1 cellular context compared by ENCODE assay signal in genomic region chr1:173297798-173298391, GRCh38.
TF ChIP-seq lines count a peak whose summit lies in the region.

No MANE protein-coding gene starts in this region.

TF ChIP-seq in GM12878, 131 proteins besides CTCF, POLR2A, EP300 and RAD21 (continued from another document and continues in another):
- TF ChIP-seq CEBPZ (IDR thresholded peaks at IDR 0.05; ENCODE audit: low read depth, low read length) (no peak), SMC3 (IDR thresholded peaks at IDR 0.05; ENCODE audit: borderline replicate concordance, low read length) (0 out of 2 replicates have a peak, but pooled peaks have one; percentile 8), SKIL (IDR thresholded peaks at IDR 0.05; ENCODE audit: low read depth, poor library complexity, severe bottlenecking) (peak; percentile 97), RBBP5 (conservative IDR thresholded peaks at IDR 0.05) (no peak), SMARCA5 (IDR thresholded peaks at IDR 0.05) (no peak), ZBED1 (IDR thresholded peaks at IDR 0.05; ENCODE audit: borderline replicate concordance) (peak; percentile 95; the same call in 1 of the 2 replicates), PAX8 (IDR thresholded peaks at IDR 0.05) (no peak), TARDBP (IDR thresholded peaks at IDR 0.05; ENCODE audit: borderline replicate concordance) (no peak), NR2C1 (IDR thresholded peaks at IDR 0.05) (no peak), SIN3A (IDR thresholded peaks at IDR 0.05; ENCODE audit: low read depth, low read length) (no peak), RB1 (IDR thresholded peaks at IDR 0.05; ENCODE audit: borderline replicate concordance) (peak; percentile 66; the same call in 1 of the 2 replicates), IRF5 (IDR thresholded peaks at IDR 0.05; ENCODE audit: borderline replicate concordance) (peak; percentile 35; the same call in 1 of the 2 replicates), TAF1 (IDR thresholded peaks at IDR 0.05; ENCODE audit: borderline replicate concordance, low read depth, low read length) (no peak), ZNF217 (IDR thresholded peaks at IDR 0.05) (peak; percentile 94), STAT3 (IDR thresholded peaks at IDR 0.05; ENCODE audit: low read depth, low read length) (peak; percentile 80; the same call in 1 of the 2 replicates), POU2F2 (IDR thresholded peaks at IDR 0.05; ENCODE audit: borderline replicate concordance, low read depth, low read length) (peak; percentile 78; the same call in 2 of the 3 replicates), HDGF (IDR thresholded peaks at IDR 0.05) (no peak), KLF5 (IDR thresholded peaks at IDR 0.05; ENCODE audit: partially characterized antibody) (no peak), ATF7 (IDR thresholded peaks at IDR 0.05; ENCODE audit: low read depth) (peak; percentile 90), SIX5 (IDR thresholded peaks at IDR 0.05; ENCODE audit: low read depth, low read length, severe bottlenecking) (no peak), NFYA (IDR thresholded peaks at IDR 0.05; ENCODE audit: borderline replicate concordance, low read depth, low read length) (no peak), CBFB (IDR thresholded peaks at IDR 0.05; ENCODE audit: low read depth) (peak; percentile 94), BHLHE40 (IDR thresholded peaks at IDR 0.05; ENCODE audit: borderline replicate concordance in 1 of 2, low read depth in 2 of 2, low read length in 1 of 2) (peak; percentile 91 to 94), NBN (IDR thresholded peaks at IDR 0.05) (peak; percentile 98), ZBTB11 (CRISPR knock-in tag; IDR thresholded peaks at IDR 0.05) (no peak), WRNIP1 (IDR thresholded peaks at IDR 0.05; ENCODE audit: borderline replicate concordance, low read depth, low read length) (0 out of 2 replicates have a peak, but pooled peaks have one; percentile 19), ZNF274 (IDR thresholded peaks at IDR 0.05; ENCODE audit: insufficient read depth, insufficient read length) (no peak), EZH2 (IDR thresholded peaks at IDR 0.05; ENCODE audit: borderline replicate concordance, control insufficient read depth, low read depth, low read length) (no peak), EED (IDR thresholded peaks at IDR 0.05; ENCODE audit: low read depth) (peak; percentile 89), BMI1 (IDR thresholded peaks at IDR 0.05; ENCODE audit: borderline replicate concordance) (peak; percentile 82; the same call in 1 of the 2 replicates), RCOR1 (conservative IDR thresholded peaks at IDR 0.05; ENCODE audit: low read depth, low read length) (0 out of 2 replicates have a peak, but pooled peaks have one; percentile 40), SMAD5 (IDR thresholded peaks at IDR 0.05; ENCODE audit: low read depth) (no peak), MEF2B (IDR thresholded peaks at IDR 0.05; ENCODE audit: partially characterized antibody, poor library complexity, severe bottlenecking) (peak; percentile 69), HCFC1 (IDR thresholded peaks at IDR 0.05; ENCODE audit: low read length) (no peak), PRDM15 (CRISPR knock-in tag; IDR thresholded peaks at IDR 0.05) (no peak), MXI1 (IDR thresholded peaks at IDR 0.05; ENCODE audit: low read depth, low read length) (peak; percentile 38; the same call in 1 of the 2 replicates), NKRF (conservative IDR thresholded peaks at IDR 0.05) (no peak), NRF1 (conservative IDR thresholded peaks at IDR 0.05; ENCODE audit: low read depth, low read length) (no peak), E4F1 (IDR thresholded peaks at IDR 0.05; ENCODE audit: borderline replicate concordance, partially characterized antibody) (no peak), GABPA (IDR thresholded peaks at IDR 0.05; ENCODE audit: low read depth) (peak; percentile 41; the same call in 1 of the 2 replicates), CREB1 (IDR thresholded peaks at IDR 0.05; ENCODE audit: low read depth) (0 out of 2 replicates have a peak, but pooled peaks have one; percentile 52), BCL3 (IDR thresholded peaks at IDR 0.05; ENCODE audit: borderline replicate concordance, insufficient read depth, low read depth, low read length, poor library complexity, severe bottlenecking) (peak; percentile 83), ZNF24 (IDR thresholded peaks at IDR 0.05) (0 out of 2 replicates have a peak, but pooled peaks have one; percentile 2)
